Comparison of ENCODE assay signal across 9 cellular contexts in genomic region chr19:29671026-29671392, GRCh38. TPM values are rescaled to one million over a fixed set of nuclear protein-coding genes. Genes with fewer than 3 reads are reported as not detected.
DNase-seq lines count a peak whose midpoint lies in the region; ATAC-seq and TF ChIP-seq lines count a peak whose summit lies in the region.
"Not testable (repeated sequence)": the region's sequence is repeated elsewhere in the genome, so short reads cannot be mapped to it uniquely, and the experiment has no call there.
"Had no signal": no experiment of that assay in that cellular context is flagged by ENCODE, and none has a peak within 500 bp of the region (broad histone marks: within the 10 kb centered on the region; RNA-seq: fewer than 3 reads in every experiment).

No MANE protein-coding gene starts in this region.

- intact Hi-C loops in PC-3 (cut with micrococcal nuclease); dorsolateral prefrontal cortex (cut with DNase I); left lung (cut with DNase I); stomach (cut with DNase I; ENCODE audit: low total_unique reads): not testable (repeated sequence)

- not testable (repeated sequence) for H3K9me3 Mint-ChIP-seq in CD4-positive, CD25-positive, alpha-beta regulatory T cell; activated CD4-positive, alpha-beta memory T cell treated with anti-CD3 and anti-CD28 coated beads, Interleukin-2, amount 10 ng/mL, durations not matched to agents 7 days and 5 days; activated naive CD8-positive, alpha-beta T cell (ENCODE audit: low read depth)

- H3K9me3 ChIP-seq in CD4-positive, CD25-positive, alpha-beta regulatory T cell (ENCODE audit: control insufficient read depth in 2 of 2, low read length in 2 of 2); PC-3 (ENCODE audit: low read length); left lung; parathyroid adenoma (ENCODE audit: control insufficient read depth, low read length); stomach: not testable (repeated sequence)

- H3K79me2 ChIP-seq in PC-3 (ENCODE audit: low read length) (peaks cover 37% of the 10 kb centered on the region), parathyroid adenoma (peaks cover 40% of the 10 kb centered on the region)

- TF ChIP-seq EP300 in stomach (IDR thresholded peaks at IDR 0.05) = not testable (repeated sequence)

- not testable (repeated sequence) for H3K9me2 ChIP-seq in PC-3 (replicated peaks; ENCODE audit: low read length)

- not testable (repeated sequence) for H3F3A ChIP-seq in PC-3 (ENCODE audit: low read length, unreplicated experiment)

- not testable (repeated sequence) for DNase-seq in CD4-positive, CD25-positive, alpha-beta regulatory T cell; PC-3; activated CD4-positive, alpha-beta memory T cell treated with anti-CD3 and anti-CD28 coated beads, Interleukin-2, amount 10 ng/mL, durations not matched to agents 7 days and 5 days; dorsolateral prefrontal cortex; left lung; stomach

- not testable (repeated sequence) for ATAC-seq in CD4-positive, CD25-positive, alpha-beta regulatory T cell (ENCODE audit: low read depth in 2 of 2); PC-3
- peak; percentile 14 for ATAC-seq in left lung

- not testable (repeated sequence) for TF ChIP-seq CTCF in PC-3 (conservative IDR thresholded peaks at IDR 0.05; ENCODE audit: low read depth, low read length); dorsolateral prefrontal cortex (IDR thresholded peaks at IDR 0.05 in 54 of 56, conservative IDR thresholded peaks at IDR 0.05 in 2 of 56; ENCODE audit: low read depth in 1 of 56, partially characterized antibody in 56 of 56); left lung (IDR thresholded peaks at IDR 0.05); parathyroid adenoma (IDR thresholded peaks at IDR 0.05); stomach (IDR thresholded peaks at IDR 0.05)

- peak overlapping the region; percentile 77 to 91 (median 85) for H3K4me3 Mint-ChIP-seq in CD4-positive, CD25-positive, alpha-beta regulatory T cell
- peak overlapping the region; percentile 65 for H3K4me3 Mint-ChIP-seq in activated CD4-positive, alpha-beta memory T cell treated with anti-CD3 and anti-CD28 coated beads, Interleukin-2, amount 10 ng/mL, durations not matched to agents 7 days and 5 days
- peak overlapping the region; percentile 80 for H3K4me3 Mint-ChIP-seq in activated naive CD8-positive, alpha-beta T cell

- not testable (repeated sequence) for H3K4me2 ChIP-seq in PC-3 (ENCODE audit: low read length)
- H3K4me2 ChIP-seq in parathyroid adenoma (ENCODE audit: low read length) = peak overlapping the region; percentile 66

- H3K9ac ChIP-seq in PC-3 (ENCODE audit: low read length); parathyroid adenoma: not testable (repeated sequence)

- H3K27ac ChIP-seq in CD4-positive, CD25-positive, alpha-beta regulatory T cell (ENCODE audit: insufficient read depth, low read length, poor library complexity, severe bottlenecking) = peak overlapping the region; percentile 94
- peak overlapping the region; percentile 65 for H3K27ac ChIP-seq in PC-3 (ENCODE audit: low read length)
- peak overlapping the region in 46 of 59 donors; percentile 1 to 100 (median 66) for H3K27ac ChIP-seq in dorsolateral prefrontal cortex
- peak overlapping the region in 1 of 2 donors; percentile 18 for H3K27ac ChIP-seq in left lung
- H3K27ac ChIP-seq in parathyroid adenoma = peak overlapping the region; percentile 87
- H3K27ac ChIP-seq in stomach = peak overlapping the region in 4 of 5 donors; percentile 4 to 90 (median 60)

- POLR2A ChIA-PET in PC-3 (lab: Charles Lee; ENCODE audit: unreplicated experiment) = not testable (repeated sequence)
- POLR2A ChIA-PET in activated CD4-positive, alpha-beta memory T cell treated with anti-CD3 and anti-CD28 coated beads, Interleukin-2, amount 10 ng/mL, durations not matched to agents 7 days and 5 days (lab: Charles Lee) = interaction anchor here (0.9 to 4.7 kb wide), 10 partner anchors 8 to 334 kb away, joined by 3 to 108 read pairs (median 12); partner anchors contain the start of genes C19orf12 and POP4

- peak overlapping the region; percentile 97 to 99 (median 99) for H3K27ac Mint-ChIP-seq in CD4-positive, CD25-positive, alpha-beta regulatory T cell
- H3K27ac Mint-ChIP-seq in activated CD4-positive, alpha-beta memory T cell treated with anti-CD3 and anti-CD28 coated beads, Interleukin-2, amount 10 ng/mL, durations not matched to agents 7 days and 5 days = peak overlapping the region; percentile 97
- H3K27ac Mint-ChIP-seq in activated naive CD8-positive, alpha-beta T cell = peak overlapping the region; percentile 98

- WGBS in stomach, 5 donors = 76 to 87% (median 78%) methylated on average over 6 of the region's 6 CpGs

- not testable (repeated sequence) for H3K27me3 Mint-ChIP-seq in CD4-positive, CD25-positive, alpha-beta regulatory T cell; activated CD4-positive, alpha-beta memory T cell treated with anti-CD3 and anti-CD28 coated beads, Interleukin-2, amount 10 ng/mL, durations not matched to agents 7 days and 5 days; activated naive CD8-positive, alpha-beta T cell

- peaks cover 23% of the 10 kb centered on the region for H3K36me3 ChIP-seq in CD4-positive, CD25-positive, alpha-beta regulatory T cell (ENCODE audit: control insufficient read depth, insufficient read depth, low read length)
- not testable (repeated sequence) for H3K36me3 ChIP-seq in PC-3 (ENCODE audit: low read depth, low read length); parathyroid adenoma (ENCODE audit: control insufficient read depth, insufficient read depth, low read length)
- H3K36me3 ChIP-seq in left lung (peaks cover 0 to 25% of the 10 kb centered on the region in 2 donors), stomach (peaks cover 23 to 32% (median 25%) of the 10 kb centered on the region in 4 donors)

- CTCF ChIA-PET in PC-3 (lab: Charles Lee) = not testable (repeated sequence)
- CTCF ChIA-PET in activated CD4-positive, alpha-beta memory T cell treated with anti-CD3 and anti-CD28 coated beads, Interleukin-2, amount 10 ng/mL, durations not matched to agents 7 days and 5 days (lab: Charles Lee) = interaction anchor here (0.8 to 4.1 kb wide), 12 partner anchors 9 to 165 kb away, joined by 3 to 96 read pairs (median 7); partner anchors contain the start of genes C19orf12 and POP4

- peaks cover 99% of the 10 kb centered on the region for H3K4me1 ChIP-seq in CD4-positive, CD25-positive, alpha-beta regulatory T cell (ENCODE audit: control insufficient read depth, insufficient read depth, low read length, poor library complexity, severe bottlenecking)
- H3K4me1 ChIP-seq in PC-3 (ENCODE audit: insufficient read depth, low read length) (peaks cover 18% of the 10 kb centered on the region; the same call in 1 of the 2 replicates), left lung (peaks cover 16 to 82% of the 10 kb centered on the region in 2 donors), parathyroid adenoma (peaks cover 46% of the 10 kb centered on the region), stomach (peaks cover 41 to 88% (median 74%) of the 10 kb centered on the region in 4 donors)

- peak overlapping the region; percentile 76 for H3K4me3 ChIP-seq in CD4-positive, CD25-positive, alpha-beta regulatory T cell (ENCODE audit: low read depth, low read length)
- H3K4me3 ChIP-seq in PC-3 (ENCODE audit: low read length); dorsolateral prefrontal cortex; left lung; stomach: not testable (repeated sequence)
- peak overlapping the region; percentile 18 for H3K4me3 ChIP-seq in parathyroid adenoma (ENCODE audit: low read depth, low read length)

- H3K4me1 Mint-ChIP-seq in CD4-positive, CD25-positive, alpha-beta regulatory T cell = peaks cover 5 to 85% (median 50%) of the 10 kb centered on the region in 4 donors
- peaks cover 88% of the 10 kb centered on the region for H3K4me1 Mint-ChIP-seq in activated CD4-positive, alpha-beta memory T cell treated with anti-CD3 and anti-CD28 coated beads, Interleukin-2, amount 10 ng/mL, durations not matched to agents 7 days and 5 days
- H3K4me1 Mint-ChIP-seq in activated naive CD8-positive, alpha-beta T cell (ENCODE audit: low read depth) = peaks cover 85% of the 10 kb centered on the region

- not testable (repeated sequence) for TF ChIP-seq POLR2A in stomach (IDR thresholded peaks at IDR 0.05)

- H3K36me3 Mint-ChIP-seq in CD4-positive, CD25-positive, alpha-beta regulatory T cell = peaks cover 25% of the 10 kb centered on the region
- peaks cover 82% of the 10 kb centered on the region for H3K36me3 Mint-ChIP-seq in activated CD4-positive, alpha-beta memory T cell treated with anti-CD3 and anti-CD28 coated beads, Interleukin-2, amount 10 ng/mL, durations not matched to agents 7 days and 5 days (ENCODE audit: low read depth)
- peaks cover 15% of the 10 kb centered on the region for H3K36me3 Mint-ChIP-seq in activated naive CD8-positive, alpha-beta T cell

- not testable (repeated sequence) for H4K20me1 ChIP-seq in PC-3 (ENCODE audit: low read length)

- not testable (repeated sequence) for H3K27me3 ChIP-seq in CD4-positive, CD25-positive, alpha-beta regulatory T cell (ENCODE audit: control insufficient read depth, insufficient read depth, low read length); PC-3 (ENCODE audit: low read length); dorsolateral prefrontal cortex; left lung; parathyroid adenoma (ENCODE audit: control insufficient read depth, insufficient read depth, low read length); stomach

- BruUV-seq in PC-3 (replicated peaks; lab: Mats Ljungman, UMichigan) = not testable (repeated sequence)

- H2AFZ ChIP-seq in PC-3 (ENCODE audit: low read length) = not testable (repeated sequence)
- peak overlapping the region; percentile 55 for H2AFZ ChIP-seq in parathyroid adenoma

RNA-seq across cellular contexts. Expression of gene PLEKHF1, which starts 5.7 kb away (rescaled TPM):
- total RNA-seq in CD4-positive, CD25-positive, alpha-beta regulatory T cell = 21.0 TPM
- polyA plus RNA-seq in CD4-positive, CD25-positive, alpha-beta regulatory T cell = 10 to 100 TPM; 23.5 to 49.3 (median 35.2) TPM
- 15.9 and 19.7 TPM in 2 replicates for total RNA-seq in PC-3 (2014; rRNA removed)
- 10 to 100 TPM; 53.1 to 53.9 TPM for total RNA-seq in activated CD4-positive, alpha-beta memory T cell treated with anti-CD3 and anti-CD28 coated beads, Interleukin-2, amount 10 ng/mL, durations not matched to agents 7 days and 5 days
- total RNA-seq in dorsolateral prefrontal cortex = 10 to 100 TPM in 32 of 120 experiments, 1 to 10 TPM in 88; 3.7 to 27.9 (median 8.5) TPM
- total RNA-seq in left lung = 1 to 10 TPM; 6.1 to 8.5 TPM
- 10 to 100 TPM in 1 of 5 donors, 1 to 10 TPM in 4; 1.8 to 13.6 (median 6.1) TPM for total RNA-seq in stomach
- 1 to 10 TPM; 5.2 to 8.4 (median 6.7) TPM for polyA plus RNA-seq in stomach
- total RNA-seq: A673 had no signal

RNA-seq across cellular contexts. Expression of gene C19orf12, which starts 44.1 kb away (rescaled TPM):
- 22.8 TPM for total RNA-seq in CD4-positive, CD25-positive, alpha-beta regulatory T cell
- polyA plus RNA-seq in CD4-positive, CD25-positive, alpha-beta regulatory T cell = 10 to 100 TPM; 28.3 to 33.7 (median 31.0) TPM
- total RNA-seq in PC-3 (2014; rRNA removed) (11.8 and 25.2 TPM in 2 replicates), dorsolateral prefrontal cortex (10 to 100 TPM; 35.8 to 75.4 (median 58.2) TPM), left lung (10 to 100 TPM; 20.3 to 22.7 TPM), stomach (10 to 100 TPM in 4 of 5 donors, 1 to 10 TPM in 1; 4.6 to 67.2 (median 33.0) TPM)
- total RNA-seq in activated CD4-positive, alpha-beta memory T cell treated with anti-CD3 and anti-CD28 coated beads, Interleukin-2, amount 10 ng/mL, durations not matched to agents 7 days and 5 days = 10 to 100 TPM; 39.2 to 40.7 TPM
- 10 to 100 TPM in 2 of 3 donors, 1 to 10 TPM in 1; 9.9 to 15.3 (median 13.7) TPM for polyA plus RNA-seq in stomach
